In the genomic region with DNA sequence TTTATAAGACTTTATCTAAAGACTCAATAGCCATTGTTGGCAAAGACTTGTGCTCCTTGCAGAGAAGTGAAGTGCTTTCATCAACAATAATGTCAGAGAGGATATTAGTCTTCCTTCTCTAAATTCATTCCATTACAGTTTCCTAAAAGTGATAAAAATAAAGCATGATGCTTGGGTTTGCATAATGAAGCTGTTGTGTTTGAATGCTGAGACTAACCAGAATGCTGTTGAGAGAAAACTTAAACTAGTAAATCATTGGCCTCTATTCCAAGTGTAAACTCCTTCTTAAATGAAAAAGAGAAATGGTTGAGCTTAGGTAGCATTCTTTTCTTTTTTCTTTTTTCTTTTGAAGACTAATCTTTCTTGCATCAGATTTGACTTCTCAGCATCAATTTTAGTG, we compare ENCODE assay signal across 31 cellular contexts.
"Had no signal": no experiment of that assay in that cellular context is flagged by ENCODE, and none has a peak within 500 bp of the region (broad histone marks: within the 10 kb centered on the region; RNA-seq: fewer than 3 reads in every experiment).

No MANE protein-coding gene starts in this region.

- H3K9me3 ChIP-seq: adrenal gland, ascending aorta, body of pancreas, breast epithelium had no signal

- H3K27ac ChIP-seq: adrenal gland, ascending aorta, body of pancreas, brain microvascular endothelial cell, breast epithelium, cardiac muscle cell had no signal

- H3K4me3 ChIP-seq: adrenal gland, ascending aorta, body of pancreas, breast epithelium, cardiac muscle cell had no signal

- H3K27me3 ChIP-seq: adrenal gland, ascending aorta, body of pancreas, brain microvascular endothelial cell, breast epithelium, cardiac muscle cell had no signal

- H3K4me1 ChIP-seq: adrenal gland, ascending aorta, body of pancreas, breast epithelium had no signal

- DNase-seq: activated effector memory CD4-positive, alpha-beta T cell treated with anti-CD3 and anti-CD28 coated beads, Interleukin-2, amount 50 U/mL, for 16 hours; activated effector memory CD4-positive, alpha-beta T cell treated with Interleukin-2 at 50 U/mL for 16 hours; activated gamma-delta T cell; activated gamma-delta T cell treated with Interleukin-2 at 50 U/mL for 16 hours; activated naive CD4-positive, alpha-beta T cell; activated naive CD4-positive, alpha-beta T cell treated with anti-CD3 and anti-CD28 coated beads for 36 hours; activated naive CD4-positive, alpha-beta T cell treated with anti-CD3 and anti-CD28 coated beads, Interleukin-2, amount 10 ng/mL, durations not matched to agents 7 days and 5 days; activated naive CD4-positive, alpha-beta T cell treated with anti-CD3 and anti-CD28 coated beads, Interleukin-2, amount 50 U/mL, for 16 hours; activated naive CD4-positive, alpha-beta T cell treated with Interleukin-2 at 50 U/mL for 16 hours; activated naive CD8-positive, alpha-beta T cell treated with anti-CD3 and anti-CD28 coated beads for 36 hours; activated naive CD8-positive, alpha-beta T cell treated with anti-CD3 and anti-CD28 coated beads, Interleukin-2, amount 10 ng/mL, durations not matched to agents 7 days and 5 days; activated naive CD8-positive, alpha-beta T cell treated with anti-CD3 and anti-CD28 coated beads, Interleukin-2, amount 50 U/mL, for 24 hours; activated T-cell treated with anti-CD3 and anti-CD28 coated beads, Interleukin-2, amount 50 U/mL, for 1 hour; activated T-cell treated with anti-CD3 and anti-CD28 coated beads, Interleukin-2, amount 50 U/mL, for 24 hours; activated T-cell treated with anti-CD3 and anti-CD28 coated beads, Interleukin-2, amount 50 U/mL, for 4 hours; activated T-cell treated with anti-CD3 and anti-CD28 coated beads, Interleukin-2, amount 50 U/mL, for 48 hours; activated T-cell treated with anti-CD3 and anti-CD28 coated beads, Interleukin-2, amount 50 U/mL, for 72 hours; adrenal gland; amniotic stem cell; amygdala; anterior cingulate cortex; aorta; body of pancreas; brain microvascular endothelial cell; caudate nucleus; central memory CD4-positive, alpha-beta T cell; cerebellar nuclear complex had no signal

- FAIRE-seq: bronchial epithelial cell had no signal

- H3K36me3 ChIP-seq: adrenal gland, ascending aorta, brain microvascular endothelial cell, breast epithelium, cardiac muscle cell had no signal
